Comparison of ENCODE assay signal across 2 cellular contexts in the genomic region with DNA sequence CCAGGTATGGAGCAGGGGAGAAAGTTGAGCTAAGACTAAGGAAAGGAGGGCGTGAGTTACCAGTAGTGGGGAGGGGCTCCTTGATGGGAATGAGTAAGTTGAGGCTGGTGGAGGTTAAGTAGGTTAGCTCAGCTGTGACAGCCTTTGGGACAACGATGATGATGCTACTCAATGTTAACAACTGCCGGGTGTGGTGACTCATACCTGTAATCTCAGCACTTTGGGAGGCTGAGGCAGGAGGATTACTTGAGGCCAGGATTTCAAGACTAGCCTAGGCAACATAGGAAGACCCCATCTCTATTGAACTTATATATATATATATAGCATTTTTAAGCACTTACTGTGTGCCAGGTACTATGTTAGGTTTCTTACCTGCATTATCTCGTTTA.
TF ChIP-seq lines count a peak whose summit lies in the region.

No MANE protein-coding gene starts in this region.

TF ChIP-seq in HCT116, 20 proteins besides CTCF, POLR2A, EP300 and RAD21:
- no peak for TF ChIP-seq YY1 (IDR thresholded peaks at IDR 0.05; ENCODE audit: extremely low read depth, insufficient replicate concordance, low read depth, low read length)
- TF ChIP-seq, protein P1, sequence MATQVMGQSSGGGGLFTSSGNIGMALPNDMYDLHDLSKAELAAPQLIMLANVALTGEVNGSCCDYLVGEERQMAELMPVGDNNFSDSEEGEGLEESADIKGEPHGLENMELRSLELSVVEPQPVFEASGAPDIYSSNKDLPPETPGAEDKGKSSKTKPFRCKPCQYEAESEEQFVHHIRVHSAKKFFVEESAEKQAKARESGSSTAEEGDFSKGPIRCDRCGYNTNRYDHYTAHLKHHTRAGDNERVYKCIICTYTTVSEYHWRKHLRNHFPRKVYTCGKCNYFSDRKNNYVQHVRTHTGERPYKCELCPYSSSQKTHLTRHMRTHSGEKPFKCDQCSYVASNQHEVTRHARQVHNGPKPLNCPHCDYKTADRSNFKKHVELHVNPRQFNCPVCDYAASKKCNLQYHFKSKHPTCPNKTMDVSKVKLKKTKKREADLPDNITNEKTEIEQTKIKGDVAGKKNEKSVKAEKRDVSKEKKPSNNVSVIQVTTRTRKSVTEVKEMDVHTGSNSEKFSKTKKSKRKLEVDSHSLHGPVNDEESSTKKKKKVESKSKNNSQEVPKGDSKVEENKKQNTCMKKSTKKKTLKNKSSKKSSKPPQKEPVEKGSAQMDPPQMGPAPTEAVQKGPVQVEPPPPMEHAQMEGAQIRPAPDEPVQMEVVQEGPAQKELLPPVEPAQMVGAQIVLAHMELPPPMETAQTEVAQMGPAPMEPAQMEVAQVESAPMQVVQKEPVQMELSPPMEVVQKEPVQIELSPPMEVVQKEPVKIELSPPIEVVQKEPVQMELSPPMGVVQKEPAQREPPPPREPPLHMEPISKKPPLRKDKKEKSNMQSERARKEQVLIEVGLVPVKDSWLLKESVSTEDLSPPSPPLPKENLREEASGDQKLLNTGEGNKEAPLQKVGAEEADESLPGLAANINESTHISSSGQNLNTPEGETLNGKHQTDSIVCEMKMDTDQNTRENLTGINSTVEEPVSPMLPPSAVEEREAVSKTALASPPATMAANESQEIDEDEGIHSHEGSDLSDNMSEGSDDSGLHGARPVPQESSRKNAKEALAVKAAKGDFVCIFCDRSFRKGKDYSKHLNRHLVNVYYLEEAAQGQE (IDR thresholded peaks at IDR 0.05; ENCODE audit: low read depth): no peak
- no peak for TF ChIP-seq TCF7L2 (IDR thresholded peaks at IDR 0.05; ENCODE audit: borderline replicate concordance, extremely low read depth, insufficient read depth, insufficient read length)
- no peak for TF ChIP-seq EGR1 (IDR thresholded peaks at IDR 0.05; ENCODE audit: low read depth)
- TF ChIP-seq JUND (IDR thresholded peaks at IDR 0.05): no peak
- TF ChIP-seq CEBPB (IDR thresholded peaks at IDR 0.05; ENCODE audit: low read depth): no peak
- TF ChIP-seq SP1 (IDR thresholded peaks at IDR 0.05; ENCODE audit: low read depth): no peak
- no peak for TF ChIP-seq CBX3 (IDR thresholded peaks at IDR 0.05; ENCODE audit: low read depth)
- no peak for TF ChIP-seq EZH2 (IDR thresholded peaks at IDR 0.05)
- TF ChIP-seq, protein P2, sequence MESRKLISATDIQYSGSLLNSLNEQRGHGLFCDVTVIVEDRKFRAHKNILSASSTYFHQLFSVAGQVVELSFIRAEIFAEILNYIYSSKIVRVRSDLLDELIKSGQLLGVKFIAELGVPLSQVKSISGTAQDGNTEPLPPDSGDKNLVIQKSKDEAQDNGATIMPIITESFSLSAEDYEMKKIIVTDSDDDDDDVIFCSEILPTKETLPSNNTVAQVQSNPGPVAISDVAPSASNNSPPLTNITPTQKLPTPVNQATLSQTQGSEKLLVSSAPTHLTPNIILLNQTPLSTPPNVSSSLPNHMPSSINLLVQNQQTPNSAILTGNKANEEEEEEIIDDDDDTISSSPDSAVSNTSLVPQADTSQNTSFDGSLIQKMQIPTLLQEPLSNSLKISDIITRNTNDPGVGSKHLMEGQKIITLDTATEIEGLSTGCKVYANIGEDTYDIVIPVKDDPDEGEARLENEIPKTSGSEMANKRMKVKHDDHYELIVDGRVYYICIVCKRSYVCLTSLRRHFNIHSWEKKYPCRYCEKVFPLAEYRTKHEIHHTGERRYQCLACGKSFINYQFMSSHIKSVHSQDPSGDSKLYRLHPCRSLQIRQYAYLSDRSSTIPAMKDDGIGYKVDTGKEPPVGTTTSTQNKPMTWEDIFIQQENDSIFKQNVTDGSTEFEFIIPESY (IDR thresholded peaks at IDR 0.05; ENCODE audit: extremely low read depth, insufficient replicate concordance, low read length): no peak
- TF ChIP-seq, protein P3, sequence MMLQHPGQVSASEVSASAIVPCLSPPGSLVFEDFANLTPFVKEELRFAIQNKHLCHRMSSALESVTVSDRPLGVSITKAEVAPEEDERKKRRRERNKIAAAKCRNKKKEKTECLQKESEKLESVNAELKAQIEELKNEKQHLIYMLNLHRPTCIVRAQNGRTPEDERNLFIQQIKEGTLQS (IDR thresholded peaks at IDR 0.05): no peak
- TF ChIP-seq, protein P4, sequence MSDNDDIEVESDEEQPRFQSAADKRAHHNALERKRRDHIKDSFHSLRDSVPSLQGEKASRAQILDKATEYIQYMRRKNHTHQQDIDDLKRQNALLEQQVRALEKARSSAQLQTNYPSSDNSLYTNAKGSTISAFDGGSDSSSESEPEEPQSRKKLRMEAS (IDR thresholded peaks at IDR 0.05): no peak
- TF ChIP-seq ZFX (IDR thresholded peaks at IDR 0.05): no peak
- TF ChIP-seq FOSL1 (IDR thresholded peaks at IDR 0.05; ENCODE audit: low read depth): no peak
- TF ChIP-seq ELF1 (IDR thresholded peaks at IDR 0.05; ENCODE audit: borderline replicate concordance, low read depth): no peak

TF ChIP-seq in GM12878, 131 proteins besides CTCF, POLR2A, EP300 and RAD21 (continued from another document):
- TF ChIP-seq ZSCAN29 (IDR thresholded peaks at IDR 0.05): no peak
- TF ChIP-seq, protein P5, sequence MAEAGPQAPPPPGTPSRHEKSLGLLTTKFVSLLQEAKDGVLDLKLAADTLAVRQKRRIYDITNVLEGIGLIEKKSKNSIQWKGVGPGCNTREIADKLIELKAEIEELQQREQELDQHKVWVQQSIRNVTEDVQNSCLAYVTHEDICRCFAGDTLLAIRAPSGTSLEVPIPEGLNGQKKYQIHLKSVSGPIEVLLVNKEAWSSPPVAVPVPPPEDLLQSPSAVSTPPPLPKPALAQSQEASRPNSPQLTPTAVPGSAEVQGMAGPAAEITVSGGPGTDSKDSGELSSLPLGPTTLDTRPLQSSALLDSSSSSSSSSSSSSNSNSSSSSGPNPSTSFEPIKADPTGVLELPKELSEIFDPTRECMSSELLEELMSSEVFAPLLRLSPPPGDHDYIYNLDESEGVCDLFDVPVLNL (IDR thresholded peaks at IDR 0.05; ENCODE audit: low read depth, low read length): no peak
